In genomic region chr4:53019485-53020382, GRCh38 we compare ENCODE assay signal across 2 cellular contexts.
TF ChIP-seq lines count a peak whose summit lies in the region.

No MANE protein-coding gene starts in this region.

TF ChIP-seq in IMR-90, 13 proteins besides CTCF, POLR2A, EP300 and RAD21 (continued from another document):
- TF ChIP-seq, protein P1, sequence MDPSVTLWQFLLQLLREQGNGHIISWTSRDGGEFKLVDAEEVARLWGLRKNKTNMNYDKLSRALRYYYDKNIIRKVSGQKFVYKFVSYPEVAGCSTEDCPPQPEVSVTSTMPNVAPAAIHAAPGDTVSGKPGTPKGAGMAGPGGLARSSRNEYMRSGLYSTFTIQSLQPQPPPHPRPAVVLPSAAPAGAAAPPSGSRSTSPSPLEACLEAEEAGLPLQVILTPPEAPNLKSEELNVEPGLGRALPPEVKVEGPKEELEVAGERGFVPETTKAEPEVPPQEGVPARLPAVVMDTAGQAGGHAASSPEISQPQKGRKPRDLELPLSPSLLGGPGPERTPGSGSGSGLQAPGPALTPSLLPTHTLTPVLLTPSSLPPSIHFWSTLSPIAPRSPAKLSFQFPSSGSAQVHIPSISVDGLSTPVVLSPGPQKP (IDR thresholded peaks at IDR 0.05; ENCODE audit: borderline replicate concordance, low read depth, low read length): no peak
- TF ChIP-seq MXI1 (IDR thresholded peaks at IDR 0.05; ENCODE audit: borderline replicate concordance, low read depth, low read length) (no peak), NFE2L2 (IDR thresholded peaks at IDR 0.05; ENCODE audit: low read depth, low read length) (no peak), SMC3 (IDR thresholded peaks at IDR 0.05; ENCODE audit: low read depth, low read length) (no peak), MAFK (IDR thresholded peaks at IDR 0.05; ENCODE audit: low read depth, low read length) (no peak), FOS (IDR thresholded peaks at IDR 0.05; ENCODE audit: low read depth, low read length) (peak; percentile 32; the same call in 1 of the 2 replicates)

TF ChIP-seq in liver, 16 proteins besides CTCF, POLR2A, EP300 and RAD21 (continued from another document):
- TF ChIP-seq RXRA (IDR thresholded peaks at IDR 0.05): peak; percentile 97
- TF ChIP-seq HNF4G (IDR thresholded peaks at IDR 0.05): peak; percentile 50
- peak; percentile 55 for TF ChIP-seq FOXA1 (IDR thresholded peaks at IDR 0.05)
- TF ChIP-seq, protein P2, sequence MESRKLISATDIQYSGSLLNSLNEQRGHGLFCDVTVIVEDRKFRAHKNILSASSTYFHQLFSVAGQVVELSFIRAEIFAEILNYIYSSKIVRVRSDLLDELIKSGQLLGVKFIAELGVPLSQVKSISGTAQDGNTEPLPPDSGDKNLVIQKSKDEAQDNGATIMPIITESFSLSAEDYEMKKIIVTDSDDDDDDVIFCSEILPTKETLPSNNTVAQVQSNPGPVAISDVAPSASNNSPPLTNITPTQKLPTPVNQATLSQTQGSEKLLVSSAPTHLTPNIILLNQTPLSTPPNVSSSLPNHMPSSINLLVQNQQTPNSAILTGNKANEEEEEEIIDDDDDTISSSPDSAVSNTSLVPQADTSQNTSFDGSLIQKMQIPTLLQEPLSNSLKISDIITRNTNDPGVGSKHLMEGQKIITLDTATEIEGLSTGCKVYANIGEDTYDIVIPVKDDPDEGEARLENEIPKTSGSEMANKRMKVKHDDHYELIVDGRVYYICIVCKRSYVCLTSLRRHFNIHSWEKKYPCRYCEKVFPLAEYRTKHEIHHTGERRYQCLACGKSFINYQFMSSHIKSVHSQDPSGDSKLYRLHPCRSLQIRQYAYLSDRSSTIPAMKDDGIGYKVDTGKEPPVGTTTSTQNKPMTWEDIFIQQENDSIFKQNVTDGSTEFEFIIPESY (IDR thresholded peaks at IDR 0.05): peak; percentile 82
- TF ChIP-seq JUND (IDR thresholded peaks at IDR 0.05): peak; percentile 54 to 91
- TF ChIP-seq GABPA (IDR thresholded peaks at IDR 0.05 in 1 of 2, conservative IDR thresholded peaks at IDR 0.05 in 1 of 2): peak in 1 of 2 donors; percentile 35
- peak; percentile 88 to 91 for TF ChIP-seq HNF4A (conservative IDR thresholded peaks at IDR 0.05)
- TF ChIP-seq, protein P3, sequence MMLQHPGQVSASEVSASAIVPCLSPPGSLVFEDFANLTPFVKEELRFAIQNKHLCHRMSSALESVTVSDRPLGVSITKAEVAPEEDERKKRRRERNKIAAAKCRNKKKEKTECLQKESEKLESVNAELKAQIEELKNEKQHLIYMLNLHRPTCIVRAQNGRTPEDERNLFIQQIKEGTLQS (IDR thresholded peaks at IDR 0.05): no peak
- peak; percentile 46 for TF ChIP-seq MAX (IDR thresholded peaks at IDR 0.05)
- TF ChIP-seq, protein P4, sequence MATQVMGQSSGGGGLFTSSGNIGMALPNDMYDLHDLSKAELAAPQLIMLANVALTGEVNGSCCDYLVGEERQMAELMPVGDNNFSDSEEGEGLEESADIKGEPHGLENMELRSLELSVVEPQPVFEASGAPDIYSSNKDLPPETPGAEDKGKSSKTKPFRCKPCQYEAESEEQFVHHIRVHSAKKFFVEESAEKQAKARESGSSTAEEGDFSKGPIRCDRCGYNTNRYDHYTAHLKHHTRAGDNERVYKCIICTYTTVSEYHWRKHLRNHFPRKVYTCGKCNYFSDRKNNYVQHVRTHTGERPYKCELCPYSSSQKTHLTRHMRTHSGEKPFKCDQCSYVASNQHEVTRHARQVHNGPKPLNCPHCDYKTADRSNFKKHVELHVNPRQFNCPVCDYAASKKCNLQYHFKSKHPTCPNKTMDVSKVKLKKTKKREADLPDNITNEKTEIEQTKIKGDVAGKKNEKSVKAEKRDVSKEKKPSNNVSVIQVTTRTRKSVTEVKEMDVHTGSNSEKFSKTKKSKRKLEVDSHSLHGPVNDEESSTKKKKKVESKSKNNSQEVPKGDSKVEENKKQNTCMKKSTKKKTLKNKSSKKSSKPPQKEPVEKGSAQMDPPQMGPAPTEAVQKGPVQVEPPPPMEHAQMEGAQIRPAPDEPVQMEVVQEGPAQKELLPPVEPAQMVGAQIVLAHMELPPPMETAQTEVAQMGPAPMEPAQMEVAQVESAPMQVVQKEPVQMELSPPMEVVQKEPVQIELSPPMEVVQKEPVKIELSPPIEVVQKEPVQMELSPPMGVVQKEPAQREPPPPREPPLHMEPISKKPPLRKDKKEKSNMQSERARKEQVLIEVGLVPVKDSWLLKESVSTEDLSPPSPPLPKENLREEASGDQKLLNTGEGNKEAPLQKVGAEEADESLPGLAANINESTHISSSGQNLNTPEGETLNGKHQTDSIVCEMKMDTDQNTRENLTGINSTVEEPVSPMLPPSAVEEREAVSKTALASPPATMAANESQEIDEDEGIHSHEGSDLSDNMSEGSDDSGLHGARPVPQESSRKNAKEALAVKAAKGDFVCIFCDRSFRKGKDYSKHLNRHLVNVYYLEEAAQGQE (IDR thresholded peaks at IDR 0.05): peak; percentile 64
- TF ChIP-seq FOXA2 (IDR thresholded peaks at IDR 0.05): peak; percentile 90
- peak in 1 of 2 donors; percentile 70 for TF ChIP-seq EGR1 (IDR thresholded peaks at IDR 0.05; ENCODE audit: low read depth in 2 of 2)
TF ChIP-seq in liver: peak in this region for 14.
